1 cellular context compared by ENCODE assay signal in the genomic region with DNA sequence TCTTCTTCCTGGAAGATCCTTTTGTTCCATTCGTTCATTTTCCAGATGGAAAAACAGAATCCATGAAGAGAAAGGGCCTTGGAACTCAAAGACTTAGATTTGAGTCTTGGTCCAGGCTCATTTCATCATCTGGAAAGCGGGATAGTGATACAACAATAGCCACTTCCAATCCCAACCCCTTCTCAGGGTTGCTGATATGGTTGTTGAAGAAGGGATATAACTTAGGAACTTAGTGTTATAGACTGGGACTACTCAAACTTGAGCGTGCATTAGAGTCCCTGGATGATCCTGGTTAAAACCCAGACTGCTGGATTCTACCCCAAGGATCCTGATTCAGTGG.
TF ChIP-seq lines count a peak whose summit lies in the region.

No MANE protein-coding gene starts in this region.

TF ChIP-seq in HepG2, 621 proteins besides CTCF, POLR2A, EP300 and RAD21 (continued from another document and continues in another):
- TF ChIP-seq, protein P1, sequence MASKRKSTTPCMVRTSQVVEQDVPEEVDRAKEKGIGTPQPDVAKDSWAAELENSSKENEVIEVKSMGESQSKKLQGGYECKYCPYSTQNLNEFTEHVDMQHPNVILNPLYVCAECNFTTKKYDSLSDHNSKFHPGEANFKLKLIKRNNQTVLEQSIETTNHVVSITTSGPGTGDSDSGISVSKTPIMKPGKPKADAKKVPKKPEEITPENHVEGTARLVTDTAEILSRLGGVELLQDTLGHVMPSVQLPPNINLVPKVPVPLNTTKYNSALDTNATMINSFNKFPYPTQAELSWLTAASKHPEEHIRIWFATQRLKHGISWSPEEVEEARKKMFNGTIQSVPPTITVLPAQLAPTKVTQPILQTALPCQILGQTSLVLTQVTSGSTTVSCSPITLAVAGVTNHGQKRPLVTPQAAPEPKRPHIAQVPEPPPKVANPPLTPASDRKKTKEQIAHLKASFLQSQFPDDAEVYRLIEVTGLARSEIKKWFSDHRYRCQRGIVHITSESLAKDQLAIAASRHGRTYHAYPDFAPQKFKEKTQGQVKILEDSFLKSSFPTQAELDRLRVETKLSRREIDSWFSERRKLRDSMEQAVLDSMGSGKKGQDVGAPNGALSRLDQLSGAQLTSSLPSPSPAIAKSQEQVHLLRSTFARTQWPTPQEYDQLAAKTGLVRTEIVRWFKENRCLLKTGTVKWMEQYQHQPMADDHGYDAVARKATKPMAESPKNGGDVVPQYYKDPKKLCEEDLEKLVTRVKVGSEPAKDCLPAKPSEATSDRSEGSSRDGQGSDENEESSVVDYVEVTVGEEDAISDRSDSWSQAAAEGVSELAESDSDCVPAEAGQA (IDR thresholded peaks at IDR 0.05; ENCODE audit: low read depth): no peak
- TF ChIP-seq, protein P1 (CRISPR knock-in tag; IDR thresholded peaks at IDR 0.05; ENCODE audit: borderline replicate concordance): no peak
- no peak for TF ChIP-seq PHF20 (CRISPR knock-in tag; IDR thresholded peaks at IDR 0.05)
- no peak for TF ChIP-seq ZFP36L2 (CRISPR knock-in tag; IDR thresholded peaks at IDR 0.05)
- peak; percentile 20; the same call in 1 of the 2 replicates for TF ChIP-seq BHLHE40 (IDR thresholded peaks at IDR 0.05; ENCODE audit: low read length)
- TF ChIP-seq, protein P2, sequence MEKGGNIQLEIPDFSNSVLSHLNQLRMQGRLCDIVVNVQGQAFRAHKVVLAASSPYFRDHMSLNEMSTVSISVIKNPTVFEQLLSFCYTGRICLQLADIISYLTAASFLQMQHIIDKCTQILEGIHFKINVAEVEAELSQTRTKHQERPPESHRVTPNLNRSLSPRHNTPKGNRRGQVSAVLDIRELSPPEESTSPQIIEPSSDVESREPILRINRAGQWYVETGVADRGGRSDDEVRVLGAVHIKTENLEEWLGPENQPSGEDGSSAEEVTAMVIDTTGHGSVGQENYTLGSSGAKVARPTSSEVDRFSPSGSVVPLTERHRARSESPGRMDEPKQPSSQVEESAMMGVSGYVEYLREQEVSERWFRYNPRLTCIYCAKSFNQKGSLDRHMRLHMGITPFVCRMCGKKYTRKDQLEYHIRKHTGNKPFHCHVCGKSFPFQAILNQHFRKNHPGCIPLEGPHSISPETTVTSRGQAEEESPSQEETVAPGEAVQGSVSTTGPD (CRISPR knock-in tag; IDR thresholded peaks at IDR 0.05): peak; percentile 4; the same call in 1 of the 2 replicates
- TF ChIP-seq ZMYM3 (CRISPR knock-in tag; IDR thresholded peaks at IDR 0.05): peak; percentile 5; the same call in 1 of the 2 replicates
- peak; percentile 12; the same call in 1 of the 2 replicates for TF ChIP-seq ZNF337 (CRISPR knock-in tag; IDR thresholded peaks at IDR 0.05; ENCODE audit: borderline replicate concordance, low read depth)
- TF ChIP-seq THAP11 (CRISPR knock-in tag; IDR thresholded peaks at IDR 0.05): no peak
- TF ChIP-seq ZNF17 (CRISPR knock-in tag; IDR thresholded peaks at IDR 0.05): 0 out of 2 replicates have a peak, but pooled peaks have one; percentile 16
- peak; percentile 15; the same call in 1 of the 2 replicates for TF ChIP-seq ZFYVE20 (CRISPR knock-in tag; IDR thresholded peaks at IDR 0.05; ENCODE audit: borderline replicate concordance, low read depth)
- TF ChIP-seq ZNF484 (CRISPR knock-in tag; IDR thresholded peaks at IDR 0.05; ENCODE audit: borderline replicate concordance, low read depth): no peak
- no peak for TF ChIP-seq NCOA1 (CRISPR knock-in tag; IDR thresholded peaks at IDR 0.05)
- TF ChIP-seq ZNF678 (CRISPR knock-in tag; IDR thresholded peaks at IDR 0.05): no peak
- TF ChIP-seq ZNF264 (CRISPR knock-in tag; IDR thresholded peaks at IDR 0.05): no peak
- peak; percentile 70; the same call in 1 of the 2 replicates for TF ChIP-seq CHD4 (IDR thresholded peaks at IDR 0.05; ENCODE audit: borderline replicate concordance, low read length)
- TF ChIP-seq FOXC1 (CRISPR knock-in tag; IDR thresholded peaks at IDR 0.05; ENCODE audit: borderline replicate concordance): no peak
- TF ChIP-seq ZFP36L1 (CRISPR knock-in tag; IDR thresholded peaks at IDR 0.05): no peak
- no peak for TF ChIP-seq ZSCAN30 (CRISPR knock-in tag; IDR thresholded peaks at IDR 0.05)
- TF ChIP-seq CREB1 (IDR thresholded peaks at IDR 0.05): no peak
- no peak for TF ChIP-seq CREB1 (CRISPR knock-in tag; IDR thresholded peaks at IDR 0.05)
- no peak for TF ChIP-seq ZNF224 (CRISPR knock-in tag; IDR thresholded peaks at IDR 0.05)
- TF ChIP-seq HOXA7 (CRISPR knock-in tag; IDR thresholded peaks at IDR 0.05): 0 out of 2 replicates have a peak, but pooled peaks have one; percentile 2
- no peak for TF ChIP-seq MXI1 (IDR thresholded peaks at IDR 0.05; ENCODE audit: borderline replicate concordance, low read depth, low read length)
- TF ChIP-seq POLR2AphosphoS2 (IDR thresholded peaks at IDR 0.05; ENCODE audit: low read depth, low read length): no peak
- peak; percentile 88 for TF ChIP-seq EHMT2 (IDR thresholded peaks at IDR 0.05; ENCODE audit: borderline replicate concordance, low read depth, low read length)
- no peak for TF ChIP-seq ZNF510 (CRISPR knock-in tag; IDR thresholded peaks at IDR 0.05; ENCODE audit: low read depth)
- TF ChIP-seq, protein P3, sequence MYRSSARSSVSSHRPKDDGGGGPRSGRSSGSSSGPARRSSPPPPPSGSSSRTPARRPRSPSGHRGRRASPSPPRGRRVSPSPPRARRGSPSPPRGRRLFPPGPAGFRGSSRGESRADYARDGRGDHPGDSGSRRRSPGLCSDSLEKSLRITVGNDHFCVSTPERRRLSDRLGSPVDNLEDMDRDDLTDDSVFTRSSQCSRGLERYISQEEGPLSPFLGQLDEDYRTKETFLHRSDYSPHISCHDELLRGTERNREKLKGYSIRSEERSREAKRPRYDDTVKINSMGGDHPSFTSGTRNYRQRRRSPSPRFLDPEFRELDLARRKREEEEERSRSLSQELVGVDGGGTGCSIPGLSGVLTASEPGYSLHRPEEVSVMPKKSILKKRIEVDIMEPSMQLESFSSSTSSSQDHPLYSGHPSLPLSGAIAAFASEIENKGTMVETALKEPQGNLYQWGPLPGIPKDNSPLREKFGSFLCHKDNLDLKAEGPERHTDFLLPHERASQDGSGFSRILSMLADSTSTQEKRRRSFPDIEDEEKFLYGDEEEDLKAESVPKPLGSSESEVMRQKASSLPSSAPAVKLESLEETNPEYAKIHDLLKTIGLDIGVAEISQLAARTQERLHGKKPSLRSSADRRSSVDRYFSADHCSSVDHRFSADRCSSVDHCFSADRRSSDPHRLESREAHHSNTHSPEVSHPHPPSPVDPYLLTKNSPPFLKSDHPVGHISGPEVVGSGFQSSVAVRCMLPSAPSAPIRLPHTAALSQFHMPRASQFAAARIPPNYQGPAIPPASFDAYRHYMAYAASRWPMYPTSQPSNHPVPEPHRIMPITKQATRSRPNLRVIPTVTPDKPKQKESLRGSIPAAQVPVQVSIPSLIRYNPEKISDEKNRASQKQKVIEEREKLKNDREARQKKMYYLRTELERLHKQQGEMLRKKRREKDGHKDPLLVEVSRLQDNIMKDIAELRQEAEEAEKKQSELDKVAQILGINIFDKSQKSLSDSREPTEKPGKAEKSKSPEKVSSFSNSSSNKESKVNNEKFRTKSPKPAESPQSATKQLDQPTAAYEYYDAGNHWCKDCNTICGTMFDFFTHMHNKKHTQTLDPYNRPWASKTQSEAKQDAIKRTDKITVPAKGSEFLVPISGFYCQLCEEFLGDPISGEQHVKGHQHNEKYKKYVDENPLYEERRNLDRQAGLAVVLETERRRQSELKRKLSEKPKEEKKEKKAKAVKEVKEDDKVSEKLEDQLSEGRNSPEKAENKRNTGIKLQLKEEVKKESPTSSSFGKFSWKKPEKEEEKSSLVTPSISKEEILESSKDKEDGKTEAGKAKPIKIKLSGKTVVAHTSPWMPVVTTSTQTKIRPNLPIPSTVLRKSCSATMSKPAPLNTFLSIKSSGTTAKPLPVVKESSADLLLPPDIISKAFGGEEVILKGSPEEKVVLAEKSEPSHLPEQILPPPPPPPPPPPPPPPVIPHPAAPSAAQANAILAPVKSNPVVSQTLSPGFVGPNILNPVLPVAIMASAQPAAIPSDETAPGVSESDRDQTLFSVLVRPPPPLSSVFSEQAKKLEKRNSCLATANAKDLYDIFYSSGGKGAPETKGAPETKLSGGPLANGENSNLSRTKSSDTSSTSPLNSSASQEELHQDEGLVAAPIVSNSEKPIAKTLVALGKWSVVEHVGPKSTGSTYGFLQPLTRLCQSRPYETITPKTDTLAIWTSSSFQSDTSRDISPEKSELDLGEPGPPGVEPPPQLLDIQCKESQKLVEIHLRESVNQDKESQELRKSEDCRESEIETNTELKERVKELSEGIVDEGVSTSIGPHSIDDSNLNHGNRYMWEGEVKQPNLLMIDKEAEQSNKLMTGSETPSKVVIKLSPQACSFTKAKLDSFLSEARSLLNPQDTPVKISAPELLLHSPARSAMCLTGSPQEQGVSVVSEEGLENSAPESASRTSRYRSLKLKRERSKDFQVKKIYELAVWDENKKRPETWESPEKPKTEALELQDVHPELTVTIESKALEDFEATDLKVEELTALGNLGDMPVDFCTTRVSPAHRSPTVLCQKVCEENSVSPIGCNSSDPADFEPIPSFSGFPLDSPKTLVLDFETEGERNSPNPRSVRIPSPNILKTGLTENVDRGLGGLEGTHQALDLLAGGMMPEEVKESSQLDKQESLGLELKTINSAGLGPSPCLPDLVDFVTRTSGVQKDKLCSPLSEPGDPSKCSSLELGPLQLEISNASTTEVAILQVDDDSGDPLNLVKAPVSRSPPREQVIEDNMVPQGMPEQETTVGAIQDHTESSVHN (CRISPR knock-in tag; IDR thresholded peaks at IDR 0.05): no peak
- TF ChIP-seq, protein P4, sequence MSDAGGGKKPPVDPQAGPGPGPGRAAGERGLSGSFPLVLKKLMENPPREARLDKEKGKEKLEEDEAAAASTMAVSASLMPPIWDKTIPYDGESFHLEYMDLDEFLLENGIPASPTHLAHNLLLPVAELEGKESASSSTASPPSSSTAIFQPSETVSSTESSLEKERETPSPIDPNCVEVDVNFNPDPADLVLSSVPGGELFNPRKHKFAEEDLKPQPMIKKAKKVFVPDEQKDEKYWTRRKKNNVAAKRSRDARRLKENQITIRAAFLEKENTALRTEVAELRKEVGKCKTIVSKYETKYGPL (CRISPR knock-in tag; IDR thresholded peaks at IDR 0.05): no peak
- no peak for TF ChIP-seq TEAD3 (CRISPR knock-in tag; optimal IDR thresholded peaks at IDR 0.05; ENCODE audit: borderline replicate concordance)
- TF ChIP-seq MAFK (conservative IDR thresholded peaks at IDR 0.05 in 1 of 2, IDR thresholded peaks at IDR 0.05 in 1 of 2; ENCODE audit: low read length in 2 of 2): no peak
- TF ChIP-seq, protein P5, sequence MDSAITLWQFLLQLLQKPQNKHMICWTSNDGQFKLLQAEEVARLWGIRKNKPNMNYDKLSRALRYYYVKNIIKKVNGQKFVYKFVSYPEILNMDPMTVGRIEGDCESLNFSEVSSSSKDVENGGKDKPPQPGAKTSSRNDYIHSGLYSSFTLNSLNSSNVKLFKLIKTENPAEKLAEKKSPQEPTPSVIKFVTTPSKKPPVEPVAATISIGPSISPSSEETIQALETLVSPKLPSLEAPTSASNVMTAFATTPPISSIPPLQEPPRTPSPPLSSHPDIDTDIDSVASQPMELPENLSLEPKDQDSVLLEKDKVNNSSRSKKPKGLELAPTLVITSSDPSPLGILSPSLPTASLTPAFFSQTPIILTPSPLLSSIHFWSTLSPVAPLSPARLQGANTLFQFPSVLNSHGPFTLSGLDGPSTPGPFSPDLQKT (CRISPR knock-in tag; IDR thresholded peaks at IDR 0.05; ENCODE audit: borderline replicate concordance): no peak
- TF ChIP-seq, protein P6, sequence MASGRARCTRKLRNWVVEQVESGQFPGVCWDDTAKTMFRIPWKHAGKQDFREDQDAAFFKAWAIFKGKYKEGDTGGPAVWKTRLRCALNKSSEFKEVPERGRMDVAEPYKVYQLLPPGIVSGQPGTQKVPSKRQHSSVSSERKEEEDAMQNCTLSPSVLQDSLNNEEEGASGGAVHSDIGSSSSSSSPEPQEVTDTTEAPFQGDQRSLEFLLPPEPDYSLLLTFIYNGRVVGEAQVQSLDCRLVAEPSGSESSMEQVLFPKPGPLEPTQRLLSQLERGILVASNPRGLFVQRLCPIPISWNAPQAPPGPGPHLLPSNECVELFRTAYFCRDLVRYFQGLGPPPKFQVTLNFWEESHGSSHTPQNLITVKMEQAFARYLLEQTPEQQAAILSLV (CRISPR knock-in tag; IDR thresholded peaks at IDR 0.05; ENCODE audit: borderline replicate concordance): no peak
- no peak for TF ChIP-seq ADNP (CRISPR knock-in tag; IDR thresholded peaks at IDR 0.05)
- no peak for TF ChIP-seq IRF2 (CRISPR knock-in tag; IDR thresholded peaks at IDR 0.05)
- TF ChIP-seq ZNF501 (CRISPR knock-in tag; IDR thresholded peaks at IDR 0.05): peak; percentile 27; the same call in 1 of the 2 replicates
- TF ChIP-seq ZBTB38 (CRISPR knock-in tag; IDR thresholded peaks at IDR 0.05): no peak
- no peak for TF ChIP-seq PHB2 (IDR thresholded peaks at IDR 0.05; ENCODE audit: partially characterized antibody)
